29 cellular contexts compared by ENCODE assay signal in the genomic region with DNA sequence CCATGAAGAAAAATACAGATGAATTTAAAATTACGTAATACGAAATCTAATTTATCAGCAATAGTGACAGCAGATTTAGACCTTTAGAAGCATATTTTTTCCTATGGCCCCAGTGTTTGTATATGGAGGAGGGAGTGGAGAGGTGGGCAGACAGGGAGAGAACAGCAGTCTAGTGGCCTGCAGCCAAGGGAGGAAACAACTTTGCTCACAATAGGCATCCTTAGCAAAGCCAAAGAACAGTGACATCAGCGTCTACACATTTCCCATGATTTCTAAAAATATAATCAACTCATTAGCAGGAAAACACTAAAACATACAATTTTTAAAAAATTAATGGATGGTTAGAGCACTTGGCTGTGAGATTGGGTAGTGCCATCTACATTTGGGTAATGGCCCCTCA.
"Had no signal": no experiment of that assay in that cellular context is flagged by ENCODE, and none has a peak within 500 bp of the region (broad histone marks: within the 10 kb centered on the region; RNA-seq: fewer than 3 reads in every experiment).

No MANE protein-coding gene starts in this region.

- ATAC-seq: activated CD8-positive, alpha-beta T cell treated with anti-CD3 and anti-CD28 coated beads for 36 hours; activated naive CD4-positive, alpha-beta T cell treated with anti-CD3 and anti-CD28 coated beads, Interleukin-2, amount 50 U/mL, for 72 hours; activated T-cell treated with anti-CD3 and anti-CD28 coated beads, Interleukin-2, amount 50 U/mL, for 4 hours; activated T-helper 17 cell treated with anti-CD3 and anti-CD28 coated beads, Interleukin-2, amount 50 U/mL, for 72 hours; body of pancreas; foreskin keratinocyte; left lung; stimulated activated naive B cell treated with anti-CD40 and anti-IgM and Interleukin-4, amounts not matched to agents 10 μg/mL and 1 μg/mL and 100 μg/mL, for 72 hours; T-helper 17 cell; WTC11 had no signal

- H3K27me3 ChIP-seq: body of pancreas, colonic mucosa, dorsolateral prefrontal cortex, foreskin keratinocyte, left lung, neutrophil, stomach, thyroid gland, upper lobe of left lung, vagina had no signal

- H3K4me3 ChIP-seq: body of pancreas, colonic mucosa, dorsolateral prefrontal cortex, left lung, stomach, thyroid gland, upper lobe of left lung, vagina had no signal

- H3K27ac ChIP-seq: body of pancreas, colonic mucosa, dorsolateral prefrontal cortex, foreskin keratinocyte, left lung, neutrophil, stomach, thyroid gland, upper lobe of left lung, vagina had no signal

- H3K36me3 ChIP-seq: colonic mucosa, left lung, neutrophil, stomach, thyroid gland, upper lobe of left lung, vagina had no signal

- H3K4me1 ChIP-seq: body of pancreas, colonic mucosa, foreskin keratinocyte, left lung, stomach, thyroid gland, upper lobe of left lung had no signal

- H3K4me3 Mint-ChIP-seq: activated CD4-positive, alpha-beta T cell treated with anti-CD3 and anti-CD28 coated beads, Interleukin-2, amount 10 ng/mL, durations not matched to agents 7 days and 5 days; activated CD8-positive, alpha-beta T cell treated with anti-CD3 and anti-CD28 coated beads for 36 hours; activated T-cell treated with anti-CD3 and anti-CD28 coated beads, Interleukin-2, amount 50 U/mL, for 4 hours; activated T-helper 17 cell treated with anti-CD3 and anti-CD28 coated beads, Interleukin-2, amount 50 U/mL, for 72 hours; nephron progenitor cell; stimulated activated naive B cell treated with anti-CD40 and anti-IgM and Interleukin-4, amounts not matched to agents 10 μg/mL and 1 μg/mL and 100 μg/mL, for 72 hours; T-helper 17 cell; WTC11 had no signal

- H3K27ac Mint-ChIP-seq: activated CD4-positive, alpha-beta T cell treated with anti-CD3 and anti-CD28 coated beads, Interleukin-2, amount 10 ng/mL, durations not matched to agents 7 days and 5 days; activated CD8-positive, alpha-beta T cell treated with anti-CD3 and anti-CD28 coated beads for 36 hours; activated naive CD4-positive, alpha-beta T cell treated with anti-CD3 and anti-CD28 coated beads, Interleukin-2, amount 50 U/mL, for 72 hours; activated T-helper 17 cell treated with anti-CD3 and anti-CD28 coated beads, Interleukin-2, amount 50 U/mL, for 72 hours; nephron progenitor cell; stimulated activated naive B cell treated with anti-CD40 and anti-IgM and Interleukin-4, amounts not matched to agents 10 μg/mL and 1 μg/mL and 100 μg/mL, for 72 hours; T-helper 17 cell; WTC11 had no signal

- H3K27me3 Mint-ChIP-seq: activated CD4-positive, alpha-beta T cell treated with anti-CD3 and anti-CD28 coated beads, Interleukin-2, amount 10 ng/mL, durations not matched to agents 7 days and 5 days; activated CD8-positive, alpha-beta T cell treated with anti-CD3 and anti-CD28 coated beads for 36 hours; activated T-helper 17 cell treated with anti-CD3 and anti-CD28 coated beads, Interleukin-2, amount 50 U/mL, for 72 hours; stimulated activated naive B cell treated with anti-CD40 and anti-IgM and Interleukin-4, amounts not matched to agents 10 μg/mL and 1 μg/mL and 100 μg/mL, for 72 hours; T-helper 17 cell had no signal

- H3K36me3 Mint-ChIP-seq: activated naive CD4-positive, alpha-beta T cell treated with anti-CD3 and anti-CD28 coated beads, Interleukin-2, amount 50 U/mL, for 72 hours; stimulated activated naive B cell treated with anti-CD40 and anti-IgM and Interleukin-4, amounts not matched to agents 10 μg/mL and 1 μg/mL and 100 μg/mL, for 72 hours; WTC11 had no signal

- DNase-seq: activated CD4-positive, alpha-beta T cell treated with anti-CD3 and anti-CD28 coated beads for 1 hour; activated CD4-positive, alpha-beta T cell treated with anti-CD3 and anti-CD28 coated beads, Interleukin-2, amount 10 ng/mL, durations not matched to agents 7 days and 5 days; activated CD8-positive, alpha-beta T cell treated with anti-CD3 and anti-CD28 coated beads for 36 hours; activated T-cell treated with anti-CD3 and anti-CD28 coated beads, Interleukin-2, amount 50 U/mL, for 4 hours; body of pancreas; caudate nucleus; colonic mucosa; effector memory CD4-positive, alpha-beta T cell; erythroblast; foreskin keratinocyte; kidney glomerular epithelial cell; left lung; mammary epithelial cell; nephron progenitor cell; retina; stimulated activated CD4-positive, alpha-beta T cell treated with anti-CD3 and anti-CD28 coated beads, Interleukin-15, amount 100 ng/mL, for 24 hours; stimulated activated CD4-positive, alpha-beta T cell treated with anti-CD3 and anti-CD28 coated beads, Interleukin-2, amount 100 ng/mL, for 24 hours; stimulated activated naive B cell treated with anti-CD40 and anti-IgM and Interleukin-4, amounts not matched to agents 10 μg/mL and 1 μg/mL and 100 μg/mL, for 72 hours; stomach; T-helper 17 cell; T1000; thyroid gland; upper lobe of left lung had no signal

- H3K9me3 ChIP-seq: body of pancreas, colonic mucosa, left lung, neutrophil, stomach, thyroid gland, upper lobe of left lung, vagina had no signal

- H3K9me3 Mint-ChIP-seq: activated CD4-positive, alpha-beta T cell treated with anti-CD3 and anti-CD28 coated beads, Interleukin-2, amount 10 ng/mL, durations not matched to agents 7 days and 5 days; activated CD8-positive, alpha-beta T cell treated with anti-CD3 and anti-CD28 coated beads for 36 hours; activated naive CD4-positive, alpha-beta T cell treated with anti-CD3 and anti-CD28 coated beads, Interleukin-2, amount 50 U/mL, for 72 hours; activated T-cell treated with anti-CD3 and anti-CD28 coated beads, Interleukin-2, amount 50 U/mL, for 4 hours; activated T-helper 17 cell treated with anti-CD3 and anti-CD28 coated beads, Interleukin-2, amount 50 U/mL, for 72 hours; nephron progenitor cell; stimulated activated naive B cell treated with anti-CD40 and anti-IgM and Interleukin-4, amounts not matched to agents 10 μg/mL and 1 μg/mL and 100 μg/mL, for 72 hours; WTC11 had no signal

- H3K4me1 Mint-ChIP-seq: activated CD4-positive, alpha-beta T cell treated with anti-CD3 and anti-CD28 coated beads, Interleukin-2, amount 10 ng/mL, durations not matched to agents 7 days and 5 days; activated T-helper 17 cell treated with anti-CD3 and anti-CD28 coated beads, Interleukin-2, amount 50 U/mL, for 72 hours; stimulated activated naive B cell treated with anti-CD40 and anti-IgM and Interleukin-4, amounts not matched to agents 10 μg/mL and 1 μg/mL and 100 μg/mL, for 72 hours had no signal
